Comparison of ENCODE assay signal across 8 cellular contexts in genomic region chr7:129146237-129146979, GRCh38. TPM values are rescaled to one million over a fixed set of nuclear protein-coding genes. Genes with fewer than 3 reads are reported as not detected.
A peak's percentile ranks its signal among the peaks of the same experiment; 100 is the strongest.
DNase-seq lines count a peak whose midpoint lies in the region; ATAC-seq, FAIRE-seq and TF ChIP-seq lines count a peak whose summit lies in the region.

No MANE protein-coding gene starts in this region.

- H3K9me3 ChIP-seq in CD4-positive, alpha-beta memory T cell (ENCODE audit: control insufficient read depth in 1 of 2, low read length in 2 of 2) = no peaks in the 10 kb centered on the region
- no peaks in the 10 kb centered on the region for H3K9me3 ChIP-seq in ascending aorta

- CTCF ChIA-PET in CD4-positive, alpha-beta memory T cell (lab: Charles Lee; ENCODE audit: partially characterized antibody) = interaction anchor here (2.9 kb wide), 1 partner anchor 17 kb away, joined by 16 read pairs; no protein-coding TSS in a partner anchor

- H3K27ac Mint-ChIP-seq in CD4-positive, alpha-beta memory T cell = peak overlapping the region in 3 of 7 donors; percentile 17 to 74 (median 48)
- H3K27ac Mint-ChIP-seq in dendritic cell treated with granulocyte-macrophage colony-stimulating factor and Interleukin-4, amounts not matched to agents 40 ng/mL and 50 ng/mL, for 4 days = peak overlapping the region; percentile 91

- POLR2A ChIA-PET in CD4-positive, alpha-beta memory T cell (lab: Charles Lee; ENCODE audit: partially characterized antibody) = no interaction called here

- H3K27me3 Mint-ChIP-seq in CD4-positive, alpha-beta memory T cell = peaks cover 16 to 23% of the 10 kb centered on the region in 2 donors
- peaks cover 24% of the 10 kb centered on the region for H3K27me3 Mint-ChIP-seq in dendritic cell treated with granulocyte-macrophage colony-stimulating factor and Interleukin-4, amounts not matched to agents 40 ng/mL and 50 ng/mL, for 4 days

- no peaks in the 10 kb centered on the region for H3K36me3 Mint-ChIP-seq in CD4-positive, alpha-beta memory T cell
- H3K36me3 Mint-ChIP-seq in dendritic cell treated with granulocyte-macrophage colony-stimulating factor and Interleukin-4, amounts not matched to agents 40 ng/mL and 50 ng/mL, for 4 days (ENCODE audit: low read depth) = peaks cover 28% of the 10 kb centered on the region

- no peak for TF ChIP-seq CTCF in ascending aorta (IDR thresholded peaks at IDR 0.05)

- intact Hi-C loops in CD4-positive, alpha-beta memory T cell (cut with micrococcal nuclease) = no loop called here
- intact Hi-C loops in dendritic cell treated with granulocyte-macrophage colony-stimulating factor and Interleukin-4, amounts not matched to agents 40 ng/mL and 50 ng/mL, for 4 days (cut with micrococcal nuclease) = loop anchor here (5.0 kb wide), 2 partner anchors 54 to 94 kb away; no protein-coding TSS in a partner anchor
- intact Hi-C loops in ascending aorta (cut with DNase I) = no loop called here

- no peaks in the 10 kb centered on the region for H3K27me3 ChIP-seq in CD4-positive, alpha-beta memory T cell (ENCODE audit: insufficient read depth, low read length)
- no peaks in the 10 kb centered on the region for H3K27me3 ChIP-seq in ascending aorta

- H3K27ac ChIP-seq in CD4-positive, alpha-beta memory T cell (ENCODE audit: low read depth, low read length) = no peak overlapping the region
- H3K27ac ChIP-seq in ascending aorta = no peak overlapping the region

- no peaks in the 10 kb centered on the region for H3K9me3 Mint-ChIP-seq in CD4-positive, alpha-beta memory T cell
- H3K9me3 Mint-ChIP-seq in dendritic cell treated with granulocyte-macrophage colony-stimulating factor and Interleukin-4, amounts not matched to agents 40 ng/mL and 50 ng/mL, for 4 days = no peaks in the 10 kb centered on the region

- FAIRE-seq in GM19239 (lab: Jason Lieb, UNC) = peak; percentile 99

- DNase-seq in CD4-positive, alpha-beta memory T cell = no peak
- DNase-seq in GM19239 (ENCODE audit: insufficient read length, low spot score) = no peak
- DNase-seq in NCI-H1694 treated with DMSO at 0.1 percent for 48 hours (lab: John Stamatoyannopoulos, UW) = no peak
- no peak for DNase-seq in NCI-H524 (lab: John Stamatoyannopoulos, UW)
- no peak for DNase-seq in stimulated activated CD8-positive, alpha-beta memory T cell treated with anti-CD3 and anti-CD28 coated beads, Interleukin-4, amount 100 ng/mL, for 48 hours
- no peak for DNase-seq in ascending aorta (ENCODE audit: low spot score in 2 of 2)

- peaks cover 11% of the 10 kb centered on the region for H3K4me1 ChIP-seq in CD4-positive, alpha-beta memory T cell (ENCODE audit: insufficient read depth, low read length)
- peaks cover 0 to 4% of the 10 kb centered on the region in 2 donors for H3K4me1 ChIP-seq in ascending aorta

- peaks cover 8 to 20% (median 11%) of the 10 kb centered on the region in 4 donors for H3K4me1 Mint-ChIP-seq in CD4-positive, alpha-beta memory T cell
- H3K4me1 Mint-ChIP-seq in dendritic cell treated with granulocyte-macrophage colony-stimulating factor and Interleukin-4, amounts not matched to agents 40 ng/mL and 50 ng/mL, for 4 days (ENCODE audit: low read depth) = peaks cover 71% of the 10 kb centered on the region

- H3K36me3 ChIP-seq in CD4-positive, alpha-beta memory T cell (ENCODE audit: insufficient read depth, low read length) = no peaks in the 10 kb centered on the region
- H3K36me3 ChIP-seq in ascending aorta = no peaks in the 10 kb centered on the region

- peak overlapping the region in 7 of 8 donors; percentile 23 to 86 (median 79) for H3K4me3 Mint-ChIP-seq in CD4-positive, alpha-beta memory T cell
- H3K4me3 Mint-ChIP-seq in dendritic cell treated with granulocyte-macrophage colony-stimulating factor and Interleukin-4, amounts not matched to agents 40 ng/mL and 50 ng/mL, for 4 days = peak overlapping the region; percentile 85

- peak; percentile 53 for ATAC-seq in HG03095 (IDR thresholded peaks at IDR 0.05; ENCODE audit: unreplicated experiment)

- no peak overlapping the region for H3K4me3 ChIP-seq in CD4-positive, alpha-beta memory T cell (ENCODE audit: low read length in 2 of 2)
- H3K4me3 ChIP-seq in ascending aorta = no peak overlapping the region

RNA-seq across cellular contexts. Expression of gene TSPAN33, which starts 1.9 kb away (rescaled TPM):
- 1 to 10 TPM in 1 of 2 experiments, under 1 TPM in 1; 0.83 to 1.0 TPM for total RNA-seq in CD4-positive, alpha-beta memory T cell
- 1 to 10 TPM in 1 of 2 donors, under 1 TPM in 1; 0.89 to 6.3 TPM for polyA plus RNA-seq in CD4-positive, alpha-beta memory T cell
- total RNA-seq in ascending aorta = 8.1 TPM

RNA-seq across cellular contexts. Expression of gene SMO, which starts 42.0 kb away (rescaled TPM):
- not detected for total RNA-seq in CD4-positive, alpha-beta memory T cell
- not detected for polyA plus RNA-seq in CD4-positive, alpha-beta memory T cell
- total RNA-seq in ascending aorta = 12.9 TPM

Comparison
In these comparisons a context has a peak if more than half of its experiments do, and no peak if none do; other contexts are left out.
1. RNA of gene SMO, which starts 42.0 kb away (total RNA-seq): 12.9 TPM in ascending aorta (single experiment); not detected in CD4-positive, alpha-beta memory T cell; every median in the first group is over 10 times any median in the second.